1 cellular context compared by ENCODE assay signal in the genomic region with DNA sequence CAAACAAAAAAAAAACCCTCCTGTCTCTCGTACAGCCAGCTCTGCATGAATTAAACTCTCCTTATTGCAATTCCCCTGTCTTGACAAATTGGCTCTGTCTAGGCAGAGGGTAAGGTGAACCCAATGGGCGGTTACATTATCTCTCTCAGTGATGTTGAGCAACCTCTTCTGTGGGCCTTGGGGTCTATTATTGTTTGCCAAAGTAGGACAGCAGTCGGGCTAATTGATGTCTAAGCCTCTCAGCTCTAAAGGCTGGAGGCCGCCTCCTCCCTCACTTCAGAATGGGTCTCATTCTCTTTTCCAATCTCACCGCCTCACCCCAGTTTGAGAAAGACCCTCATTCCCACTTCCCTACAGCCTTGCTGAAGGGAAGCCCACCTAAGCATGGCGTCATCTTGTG.
A peak's percentile ranks its signal among the peaks of the same experiment; 100 is the strongest.
TF ChIP-seq lines count a peak whose summit lies in the region.

No MANE protein-coding gene starts in this region.

TF ChIP-seq in IMR-90, 13 proteins besides CTCF, POLR2A, EP300 and RAD21:
- TF ChIP-seq RFX5 (IDR thresholded peaks at IDR 0.05; ENCODE audit: low read depth, low read length) (no peak), SMC3 (IDR thresholded peaks at IDR 0.05; ENCODE audit: low read depth, low read length) (no peak), CEBPB (IDR thresholded peaks at IDR 0.05; ENCODE audit: low read depth, low read length) (peak; percentile 50; the same call in 1 of the 2 replicates)
